13 cellular contexts compared by ENCODE assay signal in genomic region chr5:171845857-171846785, GRCh38.
DNase-seq lines count a peak whose midpoint lies in the region; ATAC-seq and TF ChIP-seq lines count a peak whose summit lies in the region.
"Had no signal": no experiment of that assay in that cellular context is flagged by ENCODE, and none has a peak within 500 bp of the region (broad histone marks: within the 10 kb centered on the region; RNA-seq: fewer than 3 reads in every experiment).

No MANE protein-coding gene starts in this region.

- peak; percentile 81 for DNase-seq in AG20443 (ENCODE audit: low spot score)
- DNase-seq in NCI-H1694 (lab: John Stamatoyannopoulos, UW), result peak; percentile 53
- DNase-seq in cerebellar cortex (ENCODE audit: low spot score), result peak; percentile 11
- peak; percentile 26 for DNase-seq in left kidney (ENCODE audit: low read depth, low spot score)
- DNase-seq in suprapubic skin (ENCODE audit: low spot score in 2 of 2), result no peak
- DNase-seq in NCI-H82 treated with DMSO at 0.1 percent for 48 hours (lab: John Stamatoyannopoulos, UW; ENCODE audit: unreplicated experiment), result no peak
- no peak for DNase-seq in GM13977 (ENCODE audit: low spot score)
- DNase-seq: activated T-cell treated with anti-CD3 and anti-CD28 coated beads, Interleukin-2, amount 50 U/mL, for 1 hour; colonic mucosa; NCI-H146 had no signal

- no peak overlapping the region for H3K4me3 ChIP-seq in suprapubic skin
- H3K4me3 ChIP-seq: colonic mucosa, prostate gland had no signal

- no peak for TF ChIP-seq EP300 in suprapubic skin (IDR thresholded peaks at IDR 0.05)

- TF ChIP-seq POLR2A in suprapubic skin (IDR thresholded peaks at IDR 0.05), result no peak

- H3K36me3 ChIP-seq in suprapubic skin, result no peaks in the 10 kb centered on the region
- H3K36me3 ChIP-seq: colonic mucosa, prostate gland had no signal

- no peaks in the 10 kb centered on the region for H3K9me3 ChIP-seq in suprapubic skin
- H3K9me3 ChIP-seq: colonic mucosa, prostate gland had no signal

- peaks cover 17% of the 10 kb centered on the region for H3K4me1 ChIP-seq in suprapubic skin
- H3K4me1 ChIP-seq: colonic mucosa, prostate gland had no signal

- H3K27ac ChIP-seq in suprapubic skin, result no peak overlapping the region
- H3K27ac ChIP-seq: colonic mucosa, prostate gland had no signal

- no peak for ATAC-seq in HG03025 (IDR thresholded peaks at IDR 0.05; ENCODE audit: low FRiP score, unreplicated experiment)
- ATAC-seq: CD8-positive, alpha-beta T cell had no signal

- no peaks in the 10 kb centered on the region for H3K27me3 ChIP-seq in suprapubic skin
- H3K27me3 ChIP-seq: colonic mucosa had no signal

- in situ Hi-C loops in GM13977 (cut with MboI; ENCODE audit: low pct_unique_long_range_greater_than_20kb, low sequenced_read_pairs, unreplicated experiment), result no loop called here

- 82% methylated on average over 12 of the region's 14 CpGs for WGBS in suprapubic skin

- no peak for TF ChIP-seq CTCF in suprapubic skin (IDR thresholded peaks at IDR 0.05)
- no peak for TF ChIP-seq CTCF in GM13977 (IDR thresholded peaks at IDR 0.05; ENCODE audit: extremely low read depth, insufficient read depth, missing control alignments)

Comparison
In these comparisons a context has a peak if more than half of its experiments do, and no peak if none do; other contexts are left out.
1. DNase-seq: peak in AG20443 (single experiment), NCI-H1694 (single experiment), cerebellar cortex (single experiment) and left kidney (single experiment); none in suprapubic skin (0 of 2), NCI-H82 treated with DMSO at 0.1 percent for 48 hours (single experiment) and GM13977 (single experiment).